10 cellular contexts compared by ENCODE assay signal in the genomic region with DNA sequence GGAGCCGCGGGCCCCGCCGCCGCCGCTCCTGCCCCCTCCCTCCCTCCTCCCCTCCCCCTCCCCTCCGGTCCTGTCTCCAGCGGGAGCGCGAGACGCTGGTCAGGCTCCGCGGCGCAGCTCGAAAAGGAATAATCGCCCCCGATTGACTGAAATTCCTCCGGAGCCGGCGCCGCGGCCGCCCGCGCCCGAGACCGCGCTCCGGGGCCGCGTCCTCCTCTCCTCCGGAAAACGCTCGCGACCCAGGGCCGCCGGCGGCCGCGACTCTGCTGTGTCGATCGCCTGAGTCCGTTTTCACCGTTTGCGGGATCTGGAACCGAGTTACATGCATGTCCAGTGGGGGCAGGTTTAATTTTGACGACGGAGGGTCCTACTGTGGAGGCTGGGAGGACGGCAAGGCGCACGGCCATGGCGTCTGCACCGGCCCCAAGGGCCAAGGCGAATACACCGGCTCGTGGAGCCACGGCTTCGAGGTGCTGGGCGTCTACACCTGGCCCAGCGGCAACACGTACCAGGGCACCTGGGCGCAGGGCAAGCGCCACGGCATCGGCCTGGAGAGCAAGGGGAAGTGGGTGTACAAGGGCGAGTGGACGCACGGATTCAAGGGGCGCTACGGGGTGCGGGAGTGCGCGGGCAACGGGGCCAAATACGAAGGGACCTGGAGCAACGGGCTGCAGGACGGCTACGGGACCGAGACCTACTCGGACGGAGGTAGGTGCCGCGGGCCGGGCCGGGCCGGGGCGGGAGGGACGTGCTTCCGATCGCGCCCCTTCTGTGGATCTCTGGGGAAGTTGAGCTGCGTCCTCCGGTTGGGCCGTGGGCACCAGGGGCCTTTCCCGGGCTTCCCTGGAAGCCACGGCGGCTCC. TPM values are rescaled to one million over a fixed set of nuclear protein-coding genes. Genes with fewer than 3 reads are reported as not detected.
DNase-seq lines count a peak whose midpoint lies in the region; ATAC-seq and TF ChIP-seq lines count a peak whose summit lies in the region.
"Had no signal": no experiment of that assay in that cellular context is flagged by ENCODE, and none has a peak within 500 bp of the region (broad histone marks: within the 10 kb centered on the region; RNA-seq: fewer than 3 reads in every experiment).

No MANE protein-coding gene starts in this region.

- no peaks in the 10 kb centered on the region for H3K79me2 ChIP-seq in hepatocyte

- peaks cover 15% of the 10 kb centered on the region for H3K4me1 Mint-ChIP-seq in activated T-cell treated with anti-CD3 and anti-CD28 coated beads, Interleukin-2, amount 50 U/mL, for 4 hours (ENCODE audit: low read depth)
- H3K4me1 Mint-ChIP-seq in WTC11 = peaks cover 34% of the 10 kb centered on the region
- H3K4me1 Mint-ChIP-seq in stimulated activated naive CD8-positive, alpha-beta T cell treated with anti-CD3 and anti-CD28 coated beads, Interleukin-15, Interleukin-2, amounts not matched to agents 100 ng/mL and 50 ng/mL, for 24 hours (ENCODE audit: low read depth) = peaks cover 5% of the 10 kb centered on the region

- H4K20me1 ChIP-seq in hepatocyte (ENCODE audit: insufficient read depth, poor library complexity, severe bottlenecking) = no peaks in the 10 kb centered on the region

- peak overlapping the region; percentile 42 for H3K4me3 ChIP-seq in hepatocyte

- TF ChIP-seq CTCF in WTC11 (IDR thresholded peaks at IDR 0.05) (no peak), hepatocyte (IDR thresholded peaks at IDR 0.05; ENCODE audit: poor library complexity) (no peak)

- peak overlapping the region; percentile 91 for H3K4me2 ChIP-seq in hepatocyte

- no peak for DNase-seq in activated T-cell treated with anti-CD3 and anti-CD28 coated beads, Interleukin-2, amount 50 U/mL, for 4 hours
- DNase-seq in activated T-cell treated with anti-CD3 and anti-CD28 coated beads, Interleukin-2, amount 50 U/mL, for 1 hour = no peak
- DNase-seq in WTC11 (ENCODE audit: low spot score) (peak; percentile 55), hepatocyte (ENCODE audit: low spot score) (no peak), midbrain (lab: John Stamatoyannopoulos, UW) (no peak)
- DNase-seq: KBM-7; stimulated activated naive CD4-positive, alpha-beta T cell had no signal

- CTCF ChIA-PET in WTC11 (lab: Charles Lee) = interaction anchor here (0.7 to 6.2 kb wide), 5 partner anchors 16 to 55 kb away, joined by 3 to 50 read pairs (median 5); no protein-coding TSS in a partner anchor

- POLR2A ChIA-PET in WTC11 (lab: Charles Lee) = no interaction called here

- no peak overlapping the region for H2AFZ ChIP-seq in hepatocyte

- H3K27ac Mint-ChIP-seq in WTC11 = no peak overlapping the region
- H3K27ac Mint-ChIP-seq in stimulated activated naive CD8-positive, alpha-beta T cell treated with anti-CD3 and anti-CD28 coated beads, Interleukin-15, Interleukin-2, amounts not matched to agents 100 ng/mL and 50 ng/mL, for 24 hours = no peak overlapping the region

- H3K36me3 ChIP-seq in hepatocyte (replicated peaks; ENCODE audit: insufficient read depth, low read depth) = no peaks in the 10 kb centered on the region

- peaks cover 6% of the 10 kb centered on the region for H3K9me3 Mint-ChIP-seq in activated T-cell treated with anti-CD3 and anti-CD28 coated beads, Interleukin-2, amount 50 U/mL, for 4 hours
- no peaks in the 10 kb centered on the region for H3K9me3 Mint-ChIP-seq in WTC11
- no peaks in the 10 kb centered on the region for H3K9me3 Mint-ChIP-seq in stimulated activated naive CD8-positive, alpha-beta T cell treated with anti-CD3 and anti-CD28 coated beads, Interleukin-15, Interleukin-2, amounts not matched to agents 100 ng/mL and 50 ng/mL, for 24 hours

- H3K9me2 ChIP-seq in hepatocyte (replicated peaks; ENCODE audit: insufficient read depth) = no peaks in the 10 kb centered on the region

- ATAC-seq in activated T-cell treated with anti-CD3 and anti-CD28 coated beads, Interleukin-2, amount 50 U/mL, for 4 hours = peak; percentile 28 to 35
- ATAC-seq in WTC11 (peak; percentile 6), GM21515 (IDR thresholded peaks at IDR 0.05; ENCODE audit: unreplicated experiment) (no peak), HG03280 (IDR thresholded peaks at IDR 0.05; ENCODE audit: unreplicated experiment) (no peak)

- peaks cover 69% of the 10 kb centered on the region for H3K27me3 ChIP-seq in hepatocyte

- no peak overlapping the region for H3K27ac ChIP-seq in hepatocyte

- peaks cover 6% of the 10 kb centered on the region for H3K4me1 ChIP-seq in hepatocyte (ENCODE audit: insufficient read depth)

- WGBS in hepatocyte (ENCODE audit: low lambda C conversion rate, missing lambda C conversion rate) = under 1% methylated on average over 62 of the region's 97 CpGs

- no peaks in the 10 kb centered on the region for H3K9me3 ChIP-seq in hepatocyte (ENCODE audit: low read depth)

- peak overlapping the region; percentile 69 for H3K4me3 Mint-ChIP-seq in activated T-cell treated with anti-CD3 and anti-CD28 coated beads, Interleukin-2, amount 50 U/mL, for 4 hours
- peak overlapping the region; percentile 97 for H3K4me3 Mint-ChIP-seq in WTC11
- peak overlapping the region; percentile 56 for H3K4me3 Mint-ChIP-seq in stimulated activated naive CD8-positive, alpha-beta T cell treated with anti-CD3 and anti-CD28 coated beads, Interleukin-15, Interleukin-2, amounts not matched to agents 100 ng/mL and 50 ng/mL, for 24 hours

- H3K36me3 Mint-ChIP-seq in activated T-cell treated with anti-CD3 and anti-CD28 coated beads, Interleukin-2, amount 50 U/mL, for 4 hours (ENCODE audit: insufficient read depth) = no peaks in the 10 kb centered on the region
- peaks cover 3% of the 10 kb centered on the region; the same call in 1 of the 2 replicates for H3K36me3 Mint-ChIP-seq in WTC11
- H3K36me3 Mint-ChIP-seq in stimulated activated naive CD8-positive, alpha-beta T cell treated with anti-CD3 and anti-CD28 coated beads, Interleukin-15, Interleukin-2, amounts not matched to agents 100 ng/mL and 50 ng/mL, for 24 hours (ENCODE audit: low read depth) = no peaks in the 10 kb centered on the region

- peaks cover 77% of the 10 kb centered on the region for H3K27me3 Mint-ChIP-seq in activated T-cell treated with anti-CD3 and anti-CD28 coated beads, Interleukin-2, amount 50 U/mL, for 4 hours (ENCODE audit: low read depth)
- H3K27me3 Mint-ChIP-seq in WTC11 (ENCODE audit: low read depth) = peaks cover 17% of the 10 kb centered on the region
- peaks cover 73% of the 10 kb centered on the region for H3K27me3 Mint-ChIP-seq in stimulated activated naive CD8-positive, alpha-beta T cell treated with anti-CD3 and anti-CD28 coated beads, Interleukin-15, Interleukin-2, amounts not matched to agents 100 ng/mL and 50 ng/mL, for 24 hours

TF ChIP-seq in WTC11, 78 proteins besides CTCF, POLR2A, EP300 and RAD21 (continues in another document):
- no peak for TF ChIP-seq IRF2 (CRISPR knock-in tag; IDR thresholded peaks at IDR 0.05; ENCODE audit: borderline replicate concordance, low read depth)
- no peak for TF ChIP-seq ZNF396 (CRISPR knock-in tag; IDR thresholded peaks at IDR 0.05; ENCODE audit: borderline replicate concordance)
- TF ChIP-seq ZNF232 (CRISPR knock-in tag; IDR thresholded peaks at IDR 0.05) = 0 out of 2 replicates have a peak, but pooled peaks have one; percentile 18
- TF ChIP-seq, protein P1, sequence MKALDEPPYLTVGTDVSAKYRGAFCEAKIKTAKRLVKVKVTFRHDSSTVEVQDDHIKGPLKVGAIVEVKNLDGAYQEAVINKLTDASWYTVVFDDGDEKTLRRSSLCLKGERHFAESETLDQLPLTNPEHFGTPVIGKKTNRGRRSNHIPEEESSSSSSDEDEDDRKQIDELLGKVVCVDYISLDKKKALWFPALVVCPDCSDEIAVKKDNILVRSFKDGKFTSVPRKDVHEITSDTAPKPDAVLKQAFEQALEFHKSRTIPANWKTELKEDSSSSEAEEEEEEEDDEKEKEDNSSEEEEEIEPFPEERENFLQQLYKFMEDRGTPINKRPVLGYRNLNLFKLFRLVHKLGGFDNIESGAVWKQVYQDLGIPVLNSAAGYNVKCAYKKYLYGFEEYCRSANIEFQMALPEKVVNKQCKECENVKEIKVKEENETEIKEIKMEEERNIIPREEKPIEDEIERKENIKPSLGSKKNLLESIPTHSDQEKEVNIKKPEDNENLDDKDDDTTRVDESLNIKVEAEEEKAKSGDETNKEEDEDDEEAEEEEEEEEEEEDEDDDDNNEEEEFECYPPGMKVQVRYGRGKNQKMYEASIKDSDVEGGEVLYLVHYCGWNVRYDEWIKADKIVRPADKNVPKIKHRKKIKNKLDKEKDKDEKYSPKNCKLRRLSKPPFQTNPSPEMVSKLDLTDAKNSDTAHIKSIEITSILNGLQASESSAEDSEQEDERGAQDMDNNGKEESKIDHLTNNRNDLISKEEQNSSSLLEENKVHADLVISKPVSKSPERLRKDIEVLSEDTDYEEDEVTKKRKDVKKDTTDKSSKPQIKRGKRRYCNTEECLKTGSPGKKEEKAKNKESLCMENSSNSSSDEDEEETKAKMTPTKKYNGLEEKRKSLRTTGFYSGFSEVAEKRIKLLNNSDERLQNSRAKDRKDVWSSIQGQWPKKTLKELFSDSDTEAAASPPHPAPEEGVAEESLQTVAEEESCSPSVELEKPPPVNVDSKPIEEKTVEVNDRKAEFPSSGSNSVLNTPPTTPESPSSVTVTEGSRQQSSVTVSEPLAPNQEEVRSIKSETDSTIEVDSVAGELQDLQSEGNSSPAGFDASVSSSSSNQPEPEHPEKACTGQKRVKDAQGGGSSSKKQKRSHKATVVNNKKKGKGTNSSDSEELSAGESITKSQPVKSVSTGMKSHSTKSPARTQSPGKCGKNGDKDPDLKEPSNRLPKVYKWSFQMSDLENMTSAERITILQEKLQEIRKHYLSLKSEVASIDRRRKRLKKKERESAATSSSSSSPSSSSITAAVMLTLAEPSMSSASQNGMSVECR (CRISPR knock-in tag; IDR thresholded peaks at IDR 0.05; ENCODE audit: borderline replicate concordance) = no peak
- no peak for TF ChIP-seq CREM (CRISPR knock-in tag; IDR thresholded peaks at IDR 0.05)
- no peak for TF ChIP-seq ZNF416 (CRISPR knock-in tag; IDR thresholded peaks at IDR 0.05)
- TF ChIP-seq, protein P2, sequence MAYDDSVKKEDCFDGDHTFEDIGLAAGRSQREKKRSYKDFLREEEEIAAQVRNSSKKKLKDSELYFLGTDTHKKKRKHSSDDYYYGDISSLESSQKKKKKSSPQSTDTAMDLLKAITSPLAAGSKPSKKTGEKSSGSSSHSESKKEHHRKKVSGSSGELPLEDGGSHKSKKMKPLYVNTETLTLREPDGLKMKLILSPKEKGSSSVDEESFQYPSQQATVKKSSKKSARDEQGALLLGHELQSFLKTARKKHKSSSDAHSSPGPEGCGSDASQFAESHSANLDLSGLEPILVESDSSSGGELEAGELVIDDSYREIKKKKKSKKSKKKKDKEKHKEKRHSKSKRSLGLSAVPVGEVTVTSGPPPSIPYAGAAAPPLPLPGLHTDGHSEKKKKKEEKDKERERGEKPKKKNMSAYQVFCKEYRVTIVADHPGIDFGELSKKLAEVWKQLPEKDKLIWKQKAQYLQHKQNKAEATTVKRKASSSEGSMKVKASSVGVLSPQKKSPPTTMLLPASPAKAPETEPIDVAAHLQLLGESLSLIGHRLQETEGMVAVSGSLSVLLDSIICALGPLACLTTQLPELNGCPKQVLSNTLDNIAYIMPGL (CRISPR knock-in tag; IDR thresholded peaks at IDR 0.05) = peak; percentile 87; the same call in 1 of the 2 replicates

RNA-seq across cellular contexts. Expression of a gene that starts 0.7 kb away (rescaled TPM):
- total RNA-seq in activated T-cell treated with anti-CD3 and anti-CD28 coated beads, Interleukin-2, amount 50 U/mL, for 4 hours = not detected
- total RNA-seq in WTC11 (2021) = 37.9 to 41.2 TPM (median 39.0 TPM) in 3 replicates
- 2.3 and 4.8 TPM in 2 replicates for total RNA-seq in hepatocyte
- polyA plus RNA-seq in hepatocyte = 1.8 and 2.5 TPM in 2 replicates

Comparison
In these comparisons a context has a peak if more than half of its experiments do, and no peak if none do; other contexts are left out.
1. ATAC-seq: peak in activated T-cell treated with anti-CD3 and anti-CD28 coated beads, Interleukin-2, amount 50 U/mL, for 4 hours (2 of 2) and WTC11 (single experiment); none in GM21515 (single experiment) and HG03280 (single experiment).
2. Peak in every context shown above with its lines, with median percentiles within 50 percentile points of each other: H3K4me3 Mint-ChIP-seq.